Comparison of ENCODE assay signal across 15 cellular contexts in the genomic region with DNA sequence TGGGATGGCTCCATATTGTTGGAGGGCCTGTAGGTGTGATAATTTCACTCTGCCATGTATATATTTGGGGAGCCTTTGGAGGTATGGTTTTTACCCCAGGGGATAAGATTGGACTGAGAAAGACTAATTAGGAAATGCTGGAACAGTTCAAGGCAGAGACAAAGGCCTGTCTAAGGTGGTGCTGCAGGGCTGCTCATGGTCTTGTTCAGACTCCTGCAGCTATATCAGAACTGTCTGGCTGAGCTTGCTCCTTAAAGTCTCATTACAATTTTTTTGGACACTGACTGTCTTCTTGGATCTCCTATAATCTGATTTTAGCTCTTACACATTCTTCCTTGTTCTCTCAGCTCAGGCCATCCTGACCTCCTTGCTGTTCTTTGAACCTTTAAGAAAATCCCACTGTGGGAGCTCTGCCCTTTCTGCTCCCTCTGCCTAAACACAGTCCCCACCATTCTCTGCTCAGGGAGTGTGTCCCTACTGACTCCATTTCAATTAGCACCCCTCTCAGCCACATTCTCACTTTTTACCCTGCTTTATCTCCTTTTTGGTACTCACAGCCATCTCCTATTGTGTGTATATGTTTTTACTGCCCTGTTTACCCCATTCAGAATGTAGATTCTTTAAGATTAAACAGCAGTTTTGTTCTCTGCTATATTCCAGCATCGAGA.
DNase-seq lines count a peak whose midpoint lies in the region; TF ChIP-seq lines count a peak whose summit lies in the region.
"Had no signal": no experiment of that assay in that cellular context is flagged by ENCODE, and none has a peak within 500 bp of the region (broad histone marks: within the 10 kb centered on the region; RNA-seq: fewer than 3 reads in every experiment).

No MANE protein-coding gene starts in this region.

- H3K27ac Mint-ChIP-seq in endodermal cell = peak overlapping the region; percentile 37
- H3K27ac Mint-ChIP-seq: CD8-positive, alpha-beta memory T cell; IgD-negative memory B cell had no signal

- no peak overlapping the region for H3K9ac ChIP-seq in endodermal cell (ENCODE audit: extremely low read depth, low read length, poor library complexity, severe bottlenecking)
- H3K9ac ChIP-seq: BLaER1, GM23248 had no signal

- no peaks in the 10 kb centered on the region for H3K36me3 ChIP-seq in endodermal cell (ENCODE audit: control insufficient read depth, insufficient read depth, low read length)
- H3K36me3 ChIP-seq in esophagus muscularis mucosa = no peaks in the 10 kb centered on the region
- H3K36me3 ChIP-seq: BLaER1 had no signal

- TF ChIP-seq CTCF in endodermal cell (conservative IDR thresholded peaks at IDR 0.05) = no peak
- no peak for TF ChIP-seq CTCF in GM20000 (IDR thresholded peaks at IDR 0.05; ENCODE audit: extremely low read depth, missing control alignments)
- no peak for TF ChIP-seq CTCF in esophagus muscularis mucosa (IDR thresholded peaks at IDR 0.05)

- H3K27ac ChIP-seq in endodermal cell (ENCODE audit: low read depth, low read length) = no peak overlapping the region
- H3K27ac ChIP-seq in esophagus muscularis mucosa (replicated peaks in 1 of 4) = no peak overlapping the region
- H3K27ac ChIP-seq: 22Rv1, BLaER1, GM23248 had no signal

- no peak overlapping the region for H3K4me3 ChIP-seq in endodermal cell (ENCODE audit: low read length)
- H3K4me3 ChIP-seq in esophagus muscularis mucosa = no peak overlapping the region
- H3K4me3 ChIP-seq: BLaER1, GM12878, GM23248 had no signal

- intact Hi-C loops in esophagus muscularis mucosa (cut with DNase I) = no loop called here

- no peaks in the 10 kb centered on the region for H3K36me3 Mint-ChIP-seq in endodermal cell (ENCODE audit: low read depth)
- H3K36me3 Mint-ChIP-seq: CD8-positive, alpha-beta memory T cell; IgD-negative memory B cell had no signal

- WGBS in endodermal cell (ENCODE audit: insufficient coverage in 1 of 2, insufficient read length in 1 of 2), 2 experiments = 71% methylated on average over 1 of the region's 1 CpG; no CpG with 5 or more reads in 1 of the 2 experiments
- 91% methylated on average over 1 of the region's 1 CpG for WGBS in esophagus muscularis mucosa

- no peaks in the 10 kb centered on the region for H3K9me3 ChIP-seq in endodermal cell (ENCODE audit: control insufficient read depth, low read length)
- H3K9me3 ChIP-seq in esophagus muscularis mucosa = no peaks in the 10 kb centered on the region
- H3K9me3 ChIP-seq: BLaER1, Caco-2 had no signal

- no peaks in the 10 kb centered on the region for H3K27me3 Mint-ChIP-seq in endodermal cell (ENCODE audit: insufficient read depth)
- H3K27me3 Mint-ChIP-seq: CD8-positive, alpha-beta memory T cell had no signal

- DNase-seq in SIG-M5 treated with dmso at 0.1 percent for 504 hours (lab: John Stamatoyannopoulos, UW; ENCODE audit: unreplicated experiment) = peak; percentile 56
- no peak for DNase-seq in SIG-M5 (lab: John Stamatoyannopoulos, UW)
- peak; percentile 32 for DNase-seq in OCI-M1 (lab: John Stamatoyannopoulos, UW)
- DNase-seq in endodermal cell = no peak
- no peak for DNase-seq in HCEC 1CT
- DNase-seq in GM20000 (ENCODE audit: low spot score) = no peak
- no peak for DNase-seq in esophagus muscularis mucosa (ENCODE audit: extremely low spot score)
- DNase-seq: AML-193; Caco-2; CD8-positive, alpha-beta memory T cell; GM23248 had no signal

- no peaks in the 10 kb centered on the region for H3K9me3 Mint-ChIP-seq in endodermal cell
- H3K9me3 Mint-ChIP-seq: IgD-negative memory B cell had no signal

- H3K27me3 ChIP-seq in endodermal cell (ENCODE audit: control insufficient read depth, insufficient read depth, low read length, poor library complexity, severe bottlenecking) = no peaks in the 10 kb centered on the region
- H3K27me3 ChIP-seq in esophagus muscularis mucosa = no peaks in the 10 kb centered on the region
- H3K27me3 ChIP-seq: BLaER1 had no signal

- peaks cover 14% of the 10 kb centered on the region for H3K4me1 Mint-ChIP-seq in endodermal cell
- H3K4me1 Mint-ChIP-seq: CD8-positive, alpha-beta memory T cell had no signal

- no peak for TF ChIP-seq EP300 in esophagus muscularis mucosa (IDR thresholded peaks at IDR 0.05)

- no peak for TF ChIP-seq POLR2A in esophagus muscularis mucosa (IDR thresholded peaks at IDR 0.05; ENCODE audit: low read depth)

- no peak overlapping the region for H3K4me3 Mint-ChIP-seq in endodermal cell
- H3K4me3 Mint-ChIP-seq: IgD-negative memory B cell had no signal

- no peaks in the 10 kb centered on the region for H3K4me1 ChIP-seq in endodermal cell (ENCODE audit: control insufficient read depth, insufficient read depth, low read length)
- H3K4me1 ChIP-seq in esophagus muscularis mucosa = no peaks in the 10 kb centered on the region
- H3K4me1 ChIP-seq: BLaER1, Caco-2 had no signal

Comparison
In these comparisons a context has a peak if more than half of its experiments do, and no peak if none do; other contexts are left out.
1. DNase-seq: peak in SIG-M5 treated with dmso at 0.1 percent for 504 hours (single experiment) and OCI-M1 (single experiment); none in SIG-M5 (single experiment), endodermal cell (single experiment), HCEC 1CT (single experiment), GM20000 (single experiment) and esophagus muscularis mucosa (single experiment).